ENCODE assay signal across 1 cellular context in the genomic region with DNA sequence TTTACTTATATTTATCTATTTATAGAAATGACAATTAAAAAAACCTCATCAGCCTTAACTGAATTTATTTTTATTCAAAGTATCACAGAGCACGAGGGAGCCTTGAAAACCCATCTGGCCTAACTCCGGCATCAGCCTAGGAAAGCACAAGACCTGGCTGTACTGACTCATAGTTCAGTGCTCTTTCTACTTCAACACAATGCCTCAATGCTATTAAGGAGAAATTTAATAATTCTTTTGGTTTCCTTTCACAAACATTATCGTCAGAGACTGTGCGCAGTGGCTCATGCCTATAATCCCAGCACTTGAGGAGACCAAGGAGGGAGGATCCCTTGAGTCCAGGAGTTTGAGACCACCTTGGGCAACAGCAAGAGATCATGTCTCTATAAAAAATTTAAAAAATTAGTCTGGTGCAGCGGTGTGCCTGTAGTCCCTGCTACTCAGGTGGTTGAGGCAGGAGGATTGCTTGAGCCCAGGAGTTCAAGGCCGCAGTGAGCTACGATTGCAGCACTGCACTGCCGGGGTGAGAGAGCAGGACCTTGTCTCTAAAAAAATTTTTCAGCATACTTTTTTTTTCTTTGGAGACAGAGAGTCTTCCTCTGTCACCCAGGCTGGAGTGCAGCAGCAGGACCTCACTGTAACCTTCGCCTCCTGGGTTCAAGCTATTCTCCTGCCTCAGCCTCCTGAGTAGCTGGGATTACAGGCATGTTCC.
TF ChIP-seq lines count a peak whose summit lies in the region.

No MANE protein-coding gene starts in this region.

TF ChIP-seq in HepG2, 621 proteins besides CTCF, POLR2A, EP300 and RAD21 (continued from another document):
- TF ChIP-seq ZMYM2 (CRISPR knock-in tag; IDR thresholded peaks at IDR 0.05) (no peak), EEA1 (CRISPR knock-in tag; IDR thresholded peaks at IDR 0.05; ENCODE audit: borderline replicate concordance) (no peak), ZNF17 (CRISPR knock-in tag; IDR thresholded peaks at IDR 0.05) (no peak), NFYB (CRISPR knock-in tag; IDR thresholded peaks at IDR 0.05) (no peak), ZFP36 (IDR thresholded peaks at IDR 0.05; ENCODE audit: borderline replicate concordance, low read depth, low read length, partially characterized antibody) (no peak), ZNF382 (CRISPR knock-in tag; IDR thresholded peaks at IDR 0.05; ENCODE audit: borderline replicate concordance) (no peak), RARA (CRISPR knock-in tag; IDR thresholded peaks at IDR 0.05) (peak; percentile 59), JUNB (CRISPR knock-in tag; IDR thresholded peaks at IDR 0.05; ENCODE audit: borderline replicate concordance) (no peak), HOXA5 (CRISPR knock-in tag; IDR thresholded peaks at IDR 0.05) (no peak), ARNT2 (CRISPR knock-in tag; IDR thresholded peaks at IDR 0.05; ENCODE audit: low read depth) (no peak), NR2F6 (IDR thresholded peaks at IDR 0.05) (peak; percentile 50), NR2F6 (CRISPR knock-in tag; IDR thresholded peaks at IDR 0.05) (peak; percentile 69), ZBTB8A (CRISPR knock-in tag; IDR thresholded peaks at IDR 0.05; ENCODE audit: borderline replicate concordance, low read depth) (no peak), NR2C2 (CRISPR knock-in tag; IDR thresholded peaks at IDR 0.05; ENCODE audit: borderline replicate concordance) (peak; percentile 49; the same call in 1 of the 2 replicates), ZFAT (CRISPR knock-in tag; conservative IDR thresholded peaks at IDR 0.05) (no peak), SMYD3 (CRISPR knock-in tag; IDR thresholded peaks at IDR 0.05) (0 out of 2 replicates have a peak, but pooled peaks have one; percentile 23), STAG1 (CRISPR knock-in tag; IDR thresholded peaks at IDR 0.05) (no peak), SALL2 (CRISPR knock-in tag; IDR thresholded peaks at IDR 0.05) (no peak), SP140L (CRISPR knock-in tag; IDR thresholded peaks at IDR 0.05; ENCODE audit: borderline replicate concordance) (no peak), ZNF775 (CRISPR knock-in tag; IDR thresholded peaks at IDR 0.05; ENCODE audit: borderline replicate concordance) (no peak), ZNF747 (CRISPR knock-in tag; IDR thresholded peaks at IDR 0.05; ENCODE audit: borderline replicate concordance) (no peak), NCOA2 (CRISPR knock-in tag; IDR thresholded peaks at IDR 0.05) (peak; percentile 22; the same call in 1 of the 2 replicates), ZNF577 (CRISPR knock-in tag; IDR thresholded peaks at IDR 0.05; ENCODE audit: borderline replicate concordance, low read depth) (no peak), ZNF788 (CRISPR knock-in tag; IDR thresholded peaks at IDR 0.05; ENCODE audit: borderline replicate concordance) (no peak), THYN1 (CRISPR knock-in tag; IDR thresholded peaks at IDR 0.05; ENCODE audit: borderline replicate concordance, low read depth) (no peak), TBX3 (IDR thresholded peaks at IDR 0.05; ENCODE audit: borderline replicate concordance) (no peak), CHD2 (IDR thresholded peaks at IDR 0.05; ENCODE audit: low read depth, low read length) (no peak), MAFF (IDR thresholded peaks at IDR 0.05; ENCODE audit: low read depth, low read length) (no peak), ZFP41 (CRISPR knock-in tag; IDR thresholded peaks at IDR 0.05; ENCODE audit: borderline replicate concordance) (no peak), POLR2G (IDR thresholded peaks at IDR 0.05; ENCODE audit: low read depth, low read length) (no peak), ZFYVE20 (CRISPR knock-in tag; IDR thresholded peaks at IDR 0.05; ENCODE audit: borderline replicate concordance, low read depth) (no peak), HMG20B (CRISPR knock-in tag; conservative IDR thresholded peaks at IDR 0.05) (no peak)
- TF ChIP-seq, protein P1, sequence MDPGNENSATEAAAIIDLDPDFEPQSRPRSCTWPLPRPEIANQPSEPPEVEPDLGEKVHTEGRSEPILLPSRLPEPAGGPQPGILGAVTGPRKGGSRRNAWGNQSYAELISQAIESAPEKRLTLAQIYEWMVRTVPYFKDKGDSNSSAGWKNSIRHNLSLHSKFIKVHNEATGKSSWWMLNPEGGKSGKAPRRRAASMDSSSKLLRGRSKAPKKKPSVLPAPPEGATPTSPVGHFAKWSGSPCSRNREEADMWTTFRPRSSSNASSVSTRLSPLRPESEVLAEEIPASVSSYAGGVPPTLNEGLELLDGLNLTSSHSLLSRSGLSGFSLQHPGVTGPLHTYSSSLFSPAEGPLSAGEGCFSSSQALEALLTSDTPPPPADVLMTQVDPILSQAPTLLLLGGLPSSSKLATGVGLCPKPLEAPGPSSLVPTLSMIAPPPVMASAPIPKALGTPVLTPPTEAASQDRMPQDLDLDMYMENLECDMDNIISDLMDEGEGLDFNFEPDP (CRISPR knock-in tag; conservative IDR thresholded peaks at IDR 0.05), result no peak
- TF ChIP-seq, protein P2, sequence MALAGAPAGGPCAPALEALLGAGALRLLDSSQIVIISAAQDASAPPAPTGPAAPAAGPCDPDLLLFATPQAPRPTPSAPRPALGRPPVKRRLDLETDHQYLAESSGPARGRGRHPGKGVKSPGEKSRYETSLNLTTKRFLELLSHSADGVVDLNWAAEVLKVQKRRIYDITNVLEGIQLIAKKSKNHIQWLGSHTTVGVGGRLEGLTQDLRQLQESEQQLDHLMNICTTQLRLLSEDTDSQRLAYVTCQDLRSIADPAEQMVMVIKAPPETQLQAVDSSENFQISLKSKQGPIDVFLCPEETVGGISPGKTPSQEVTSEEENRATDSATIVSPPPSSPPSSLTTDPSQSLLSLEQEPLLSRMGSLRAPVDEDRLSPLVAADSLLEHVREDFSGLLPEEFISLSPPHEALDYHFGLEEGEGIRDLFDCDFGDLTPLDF (CRISPR knock-in tag; IDR thresholded peaks at IDR 0.05), result no peak
- TF ChIP-seq, protein P3, sequence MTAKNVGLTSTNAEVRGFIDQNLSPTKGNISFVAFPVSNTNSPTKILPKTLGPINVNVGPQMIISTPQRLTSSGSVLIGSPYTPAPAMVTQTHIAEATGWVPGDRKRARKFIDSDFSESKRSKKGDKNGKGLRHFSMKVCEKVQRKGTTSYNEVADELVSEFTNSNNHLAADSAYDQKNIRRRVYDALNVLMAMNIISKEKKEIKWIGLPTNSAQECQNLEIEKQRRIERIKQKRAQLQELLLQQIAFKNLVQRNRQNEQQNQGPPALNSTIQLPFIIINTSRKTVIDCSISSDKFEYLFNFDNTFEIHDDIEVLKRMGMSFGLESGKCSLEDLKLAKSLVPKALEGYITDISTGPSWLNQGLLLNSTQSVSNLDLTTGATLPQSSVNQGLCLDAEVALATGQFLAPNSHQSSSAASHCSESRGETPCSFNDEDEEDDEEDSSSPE (CRISPR knock-in tag; IDR thresholded peaks at IDR 0.05), result 0 out of 2 replicates have a peak, but pooled peaks have one; percentile 8
- TF ChIP-seq, protein P4, sequence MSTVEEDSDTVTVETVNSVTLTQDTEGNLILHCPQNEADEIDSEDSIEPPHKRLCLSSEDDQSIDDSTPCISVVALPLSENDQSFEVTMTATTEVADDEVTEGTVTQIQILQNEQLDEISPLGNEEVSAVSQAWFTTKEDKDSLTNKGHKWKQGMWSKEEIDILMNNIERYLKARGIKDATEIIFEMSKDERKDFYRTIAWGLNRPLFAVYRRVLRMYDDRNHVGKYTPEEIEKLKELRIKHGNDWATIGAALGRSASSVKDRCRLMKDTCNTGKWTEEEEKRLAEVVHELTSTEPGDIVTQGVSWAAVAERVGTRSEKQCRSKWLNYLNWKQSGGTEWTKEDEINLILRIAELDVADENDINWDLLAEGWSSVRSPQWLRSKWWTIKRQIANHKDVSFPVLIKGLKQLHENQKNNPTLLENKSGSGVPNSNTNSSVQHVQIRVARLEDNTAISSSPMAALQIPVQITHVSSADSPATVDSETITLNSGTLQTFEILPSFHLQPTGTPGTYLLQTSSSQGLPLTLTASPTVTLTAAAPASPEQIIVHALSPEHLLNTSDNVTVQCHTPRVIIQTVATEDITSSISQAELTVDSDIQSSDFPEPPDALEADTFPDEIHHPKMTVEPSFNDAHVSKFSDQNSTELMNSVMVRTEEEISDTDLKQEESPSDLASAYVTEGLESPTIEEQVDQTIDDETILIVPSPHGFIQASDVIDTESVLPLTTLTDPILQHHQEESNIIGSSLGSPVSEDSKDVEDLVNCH (CRISPR knock-in tag; IDR thresholded peaks at IDR 0.05), result no peak
- TF ChIP-seq, protein P5, sequence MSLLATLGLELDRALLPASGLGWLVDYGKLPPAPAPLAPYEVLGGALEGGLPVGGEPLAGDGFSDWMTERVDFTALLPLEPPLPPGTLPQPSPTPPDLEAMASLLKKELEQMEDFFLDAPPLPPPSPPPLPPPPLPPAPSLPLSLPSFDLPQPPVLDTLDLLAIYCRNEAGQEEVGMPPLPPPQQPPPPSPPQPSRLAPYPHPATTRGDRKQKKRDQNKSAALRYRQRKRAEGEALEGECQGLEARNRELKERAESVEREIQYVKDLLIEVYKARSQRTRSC (CRISPR knock-in tag; IDR thresholded peaks at IDR 0.05; ENCODE audit: low read depth), result no peak
